29 cellular contexts compared by ENCODE assay signal in genomic region chr4:23788027-23788426, GRCh38.
DNase-seq lines count a peak whose midpoint lies in the region; ATAC-seq and TF ChIP-seq lines count a peak whose summit lies in the region.
"Had no signal": no experiment of that assay in that cellular context is flagged by ENCODE, and none has a peak within 500 bp of the region (broad histone marks: within the 10 kb centered on the region; RNA-seq: fewer than 3 reads in every experiment).

No MANE protein-coding gene starts in this region.

- no peak overlapping the region for H3K14ac ChIP-seq in IMR-90 (replicated peaks; ENCODE audit: low read depth, low read length)

- no peak overlapping the region for H3K4me3 Mint-ChIP-seq in progenitor cell of endocrine pancreas (ENCODE audit: low read depth)
- H3K4me3 Mint-ChIP-seq: CD8-positive, alpha-beta T cell; HFFc6 had no signal

- no peaks in the 10 kb centered on the region for H3K27me3 Mint-ChIP-seq in progenitor cell of endocrine pancreas

- H2AK9ac ChIP-seq in IMR-90 (replicated peaks; ENCODE audit: low read depth, low read length, poor library complexity) = no peak overlapping the region

- TF ChIP-seq CTCF in IMR-90 (conservative IDR thresholded peaks at IDR 0.05; ENCODE audit: low read depth, low read length) (no peak), progenitor cell of endocrine pancreas (IDR thresholded peaks at IDR 0.05; ENCODE audit: unreplicated experiment) (no peak)

- H3K9ac ChIP-seq in IMR-90 (ENCODE audit: low read depth, low read length) = no peak overlapping the region
- H3K9ac ChIP-seq: SK-N-SH had no signal

- no peaks in the 10 kb centered on the region for H4K20me1 ChIP-seq in IMR-90 (ENCODE audit: insufficient read depth, low read length)

- H3K79me1 ChIP-seq in IMR-90 (ENCODE audit: low read depth in 1 of 2, low read length in 2 of 2) = no peaks in the 10 kb centered on the region

- no peak overlapping the region for H2AFZ ChIP-seq in ACC112 (ENCODE audit: low read length, unreplicated experiment)
- H2AFZ ChIP-seq in IMR-90 (replicated peaks; ENCODE audit: low read length, poor library complexity) = no peak overlapping the region

- H3K27me3 ChIP-seq in ACC112 (ENCODE audit: insufficient read depth, low read length) = no peaks in the 10 kb centered on the region
- H3K27me3 ChIP-seq in IMR-90 (ENCODE audit: control insufficient read depth, insufficient read depth, low read length) = no peaks in the 10 kb centered on the region

- peaks cover 12% of the 10 kb centered on the region for H3K4me1 Mint-ChIP-seq in progenitor cell of endocrine pancreas (ENCODE audit: low read depth)

- H3K27ac ChIP-seq in ACC112 (ENCODE audit: low read depth, low read length) = peak overlapping the region; percentile 91; the same call in 1 of the 2 replicates
- no peak overlapping the region for H3K27ac ChIP-seq in IMR-90 (ENCODE audit: insufficient read depth, low read length)
- H3K27ac ChIP-seq: A549, C4-2B, HL-60, RWPE1 had no signal

- no peak overlapping the region for H4K5ac ChIP-seq in IMR-90 (ENCODE audit: low read depth, low read length)

- DNase-seq in IMR-90 = no peak
- DNase-seq in left lobe of liver (ENCODE audit: low spot score) = no peak
- DNase-seq in progenitor cell of endocrine pancreas (ENCODE audit: low spot score, unreplicated experiment) = no peak
- DNase-seq in NCI-H2171 treated with DMSO at 0.1 percent for 48 hours (lab: John Stamatoyannopoulos, UW) = no peak
- DNase-seq: Caco-2; CD8-positive, alpha-beta T cell; DMS 273 treated with DMSO at 0.1 percent for 48 hours; DMS79; GDM1; GOT3; HFFc6; Karpas-422; NCI-H1092; NCI-H1417 treated with DMSO at 0.1 percent for 48 hours; NCI-H1694 treated with DMSO at 0.1 percent for 48 hours; NCI-H2081; NCI-H510A; SIG-M5; SK-N-SH had no signal

- H2BK5ac ChIP-seq in IMR-90 (ENCODE audit: low read depth, low read length, poor library complexity, severe bottlenecking) = no peak overlapping the region

- peaks cover 13% of the 10 kb centered on the region for H3K9me3 Mint-ChIP-seq in progenitor cell of endocrine pancreas (ENCODE audit: low read depth)

- no peak overlapping the region for H4K8ac ChIP-seq in IMR-90 (ENCODE audit: low read depth in 2 of 2, low read length in 2 of 2)

- no peak overlapping the region for H2BK15ac ChIP-seq in IMR-90 (ENCODE audit: low read depth, low read length)

- H4K91ac ChIP-seq in IMR-90 (ENCODE audit: insufficient read depth, low read depth, low read length) = no peak overlapping the region

- WGBS in IMR-90 (ENCODE audit: extremely low coverage in 2 of 2, insufficient read length in 1 of 2), 2 experiments = no CpG with 5 or more reads among the region's 3 CpGs

- ATAC-seq in IMR-90 (ENCODE audit: low read depth) (no peak), left lobe of liver (peak; percentile 45), HG03439 (IDR thresholded peaks at IDR 0.05; ENCODE audit: unreplicated experiment) (no peak)
- ATAC-seq in activated CD4-positive, CD25-positive, alpha-beta regulatory T cell treated with anti-CD3 and anti-CD28 coated beads, Interleukin-2, amount 50 U/mL, for 24 hours = no peak
- ATAC-seq: A549; CD8-positive, alpha-beta T cell; GM12878; Panc1 had no signal

- TF ChIP-seq RAD21 in IMR-90 (IDR thresholded peaks at IDR 0.05; ENCODE audit: low read length) = no peak

- H3K9me3 ChIP-seq in IMR-90 (ENCODE audit: control insufficient read depth, insufficient read depth, low read length) = no peaks in the 10 kb centered on the region
- H3K9me3 ChIP-seq: A549, Caco-2, HAP-1, SK-N-SH had no signal

- H2BK20ac ChIP-seq in IMR-90 (ENCODE audit: low read depth, low read length) = no peak overlapping the region

- dilution Hi-C loops in IMR-90 (cut with HindIII; ENCODE audit: low sequenced_read_pairs, unreplicated experiment) = no loop called here

- POLR2A ChIA-PET in IMR-90 (lab: Charles Lee; ENCODE audit: unreplicated experiment) = no interaction called here

- intact Hi-C loops in IMR-90 (cut with micrococcal nuclease) = no loop called here

- no peak overlapping the region for H3K18ac ChIP-seq in IMR-90 (ENCODE audit: low read depth, low read length)

- H3K36me3 Mint-ChIP-seq in progenitor cell of endocrine pancreas (ENCODE audit: insufficient read depth) = peaks cover 5% of the 10 kb centered on the region
- H3K36me3 Mint-ChIP-seq: CD8-positive, alpha-beta T cell had no signal

- CTCF ChIA-PET in IMR-90 (lab: Yijun Ruan, JAX) = interaction anchor here (0.6 kb wide), 1 partner anchor 25 kb away, joined by 3 read pairs; no protein-coding TSS in a partner anchor

- H3K4me1 ChIP-seq in ACC112 (ENCODE audit: control insufficient read depth, insufficient read depth, low read length, unreplicated experiment) (peaks cover 31% of the 10 kb centered on the region), IMR-90 (ENCODE audit: control insufficient read depth, insufficient read depth, low read length) (no peaks in the 10 kb centered on the region; the same call in 1 of the 2 replicates)
- H3K4me1 ChIP-seq: A549, Caco-2, HAP-1 had no signal

- in situ Hi-C loops in IMR-90 (cut with MboI; ENCODE audit: low sequenced_read_pairs) = no loop called here

- H3K4me3 ChIP-seq in ACC112 (ENCODE audit: low read depth, low read length) (no peak overlapping the region), IMR-90 (ENCODE audit: insufficient read depth, low read depth, low read length) (no peak overlapping the region)
- H3K4me3 ChIP-seq: A549, GM12878, HAP-1 had no signal

- H3K23ac ChIP-seq in IMR-90 (ENCODE audit: low read depth, low read length) = no peak overlapping the region

- no peak overlapping the region for H3K56ac ChIP-seq in IMR-90 (ENCODE audit: extremely low read depth, insufficient read depth, low read length)

- no peaks in the 10 kb centered on the region for H3K9me1 ChIP-seq in IMR-90 (ENCODE audit: insufficient read depth, low read length)

- H3K36me3 ChIP-seq in ACC112 (ENCODE audit: insufficient read depth, low read length) (no peaks in the 10 kb centered on the region), IMR-90 (ENCODE audit: control insufficient read depth, insufficient read depth, low read length) (no peaks in the 10 kb centered on the region)
- H3K36me3 ChIP-seq: HAP-1 had no signal

- H2BK120ac ChIP-seq in IMR-90 (ENCODE audit: low read depth, low read length) = 0 out of 2 replicates have a peak overlapping the region, but pooled peaks have one; percentile 8

- H3K4me2 ChIP-seq in IMR-90 (ENCODE audit: low read depth, low read length) = no peak overlapping the region
- H3K4me2 ChIP-seq: A549, SK-N-SH had no signal

- TF ChIP-seq POLR2A in IMR-90 (IDR thresholded peaks at IDR 0.05; ENCODE audit: low read depth, low read length) = no peak

- BruUV-seq in IMR-90 (replicated peaks; lab: Mats Ljungman, UMichigan) = no TSS peak

- H3K4ac ChIP-seq in IMR-90 (ENCODE audit: low read depth, low read length) = no peak overlapping the region

- no peaks in the 10 kb centered on the region for H3K79me2 ChIP-seq in ACC112 (ENCODE audit: control insufficient read depth, insufficient read depth, low read length, unreplicated experiment)

- peak overlapping the region; percentile 61 for H3K27ac Mint-ChIP-seq in progenitor cell of endocrine pancreas
- H3K27ac Mint-ChIP-seq: CD8-positive, alpha-beta T cell; HFFc6 had no signal

- H2AK5ac ChIP-seq in IMR-90 (ENCODE audit: low read depth, low read length) = no peak overlapping the region

TF ChIP-seq in IMR-90, 13 proteins besides CTCF, POLR2A, EP300 and RAD21:
- TF ChIP-seq NFE2L2 (IDR thresholded peaks at IDR 0.05; ENCODE audit: low read depth, low read length) = no peak
- no peak for TF ChIP-seq USF2 (IDR thresholded peaks at IDR 0.05; ENCODE audit: low read depth, low read length)
- no peak for TF ChIP-seq ELK1 (IDR thresholded peaks at IDR 0.05; ENCODE audit: borderline replicate concordance, low read depth, low read length)
- no peak for TF ChIP-seq RFX5 (IDR thresholded peaks at IDR 0.05; ENCODE audit: low read depth, low read length)
- no peak for TF ChIP-seq BHLHE40 (IDR thresholded peaks at IDR 0.05; ENCODE audit: low read depth, low read length)
- no peak for TF ChIP-seq FOS (IDR thresholded peaks at IDR 0.05; ENCODE audit: low read depth, low read length)
- TF ChIP-seq MAZ (IDR thresholded peaks at IDR 0.05; ENCODE audit: borderline replicate concordance, low read depth, low read length) = no peak
- TF ChIP-seq CEBPB (IDR thresholded peaks at IDR 0.05; ENCODE audit: low read depth, low read length) = no peak
- TF ChIP-seq MAFK (IDR thresholded peaks at IDR 0.05; ENCODE audit: low read depth, low read length) = no peak
- no peak for TF ChIP-seq RCOR1 (IDR thresholded peaks at IDR 0.05; ENCODE audit: insufficient replicate concordance, low read length)
- no peak for TF ChIP-seq MXI1 (IDR thresholded peaks at IDR 0.05; ENCODE audit: borderline replicate concordance, low read depth, low read length)
- no peak for TF ChIP-seq SMC3 (IDR thresholded peaks at IDR 0.05; ENCODE audit: low read depth, low read length)
- TF ChIP-seq CHD1 (IDR thresholded peaks at IDR 0.05; ENCODE audit: low read depth, low read length) = no peak
TF ChIP-seq in IMR-90: peak in this region for 0.
